Comparison of ENCODE assay signal across 21 cellular contexts in the genomic region with DNA sequence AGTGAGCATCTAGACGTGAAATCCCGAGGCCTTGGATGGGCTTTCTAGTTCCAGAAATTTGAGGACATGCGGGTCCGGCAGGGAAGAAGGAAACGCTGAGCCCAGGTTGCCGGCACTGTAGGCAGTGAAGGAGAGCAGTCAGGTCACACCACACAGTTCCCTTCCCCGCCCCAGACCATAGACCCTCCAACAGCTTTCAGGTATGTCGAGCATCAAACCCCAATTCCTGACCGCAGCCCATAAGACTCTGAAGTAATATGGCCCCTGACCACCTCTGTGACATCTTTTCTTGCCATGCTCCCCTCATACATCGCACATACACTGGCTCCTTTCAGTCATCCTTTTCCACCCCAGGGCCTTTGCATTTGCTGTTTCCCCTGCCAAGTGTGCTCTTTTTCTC.
"Had no signal": no experiment of that assay in that cellular context is flagged by ENCODE, and none has a peak within 500 bp of the region (broad histone marks: within the 10 kb centered on the region; RNA-seq: fewer than 3 reads in every experiment).

No MANE protein-coding gene starts in this region.

- H3K36me3 Mint-ChIP-seq: memory B cell had no signal

- H3K9me3 Mint-ChIP-seq: dendritic cell treated with granulocyte-macrophage colony-stimulating factor and Interleukin-4, amounts not matched to agents 40 ng/mL and 50 ng/mL, for 4 days; effector memory CD8-positive, alpha-beta T cell; memory B cell; stimulated activated effector memory CD8-positive, alpha-beta T cell treated with anti-CD3 and anti-CD28 coated beads, Interleukin-12 subunit alpha, Interleukin-12 subunit beta, amount 100 ng/mL, for 72 hours; stimulated activated naive CD8-positive, alpha-beta T cell treated with anti-CD3 and anti-CD28 coated beads, Interleukin-15, Interleukin-2, amounts not matched to agents 100 ng/mL and 50 ng/mL, for 24 hours had no signal

- H3K4me1 ChIP-seq: foreskin keratinocyte, lower lobe of right lung, right atrium auricular region, transverse colon had no signal

- H3K27me3 Mint-ChIP-seq: dendritic cell treated with granulocyte-macrophage colony-stimulating factor and Interleukin-4, amounts not matched to agents 40 ng/mL and 50 ng/mL, for 4 days; effector memory CD8-positive, alpha-beta T cell had no signal

- H3K27me3 ChIP-seq: foreskin keratinocyte, right atrium auricular region, transverse colon had no signal

- H3K36me3 ChIP-seq: left ventricle myocardium inferior, lower lobe of right lung, right atrium auricular region, thoracic aorta, transverse colon had no signal

- H3K27ac ChIP-seq: foreskin keratinocyte, left ventricle myocardium inferior, lower lobe of right lung, right atrium auricular region, thoracic aorta, transverse colon had no signal

- DNase-seq: cerebellar nuclear complex; effector memory CD8-positive, alpha-beta T cell; erythroblast; foreskin keratinocyte; kidney; left cardiac atrium; left ventricle myocardium inferior; lower lobe of right lung; midbrain; nephron progenitor cell; posterior cingulate gyrus; small intestine; stimulated activated CD4-positive, alpha-beta T cell treated with anti-CD3 and anti-CD28 coated beads, Interleukin-4, amount 100 ng/mL, for 1 hour; stimulated activated CD8-positive, alpha-beta memory T cell treated with anti-CD3 and anti-CD28 coated beads, Interleukin-4, amount 100 ng/mL, for 48 hours; transverse colon had no signal

- ATAC-seq: effector memory CD8-positive, alpha-beta T cell; foreskin keratinocyte; left cardiac atrium; lower lobe of right lung; stimulated activated effector memory CD8-positive, alpha-beta T cell treated with anti-CD3 and anti-CD28 coated beads, Interleukin-12 subunit alpha, Interleukin-12 subunit beta, amount 100 ng/mL, for 72 hours had no signal

- H3K4me3 Mint-ChIP-seq: dendritic cell treated with granulocyte-macrophage colony-stimulating factor and Interleukin-4, amounts not matched to agents 40 ng/mL and 50 ng/mL, for 4 days; memory B cell; nephron progenitor cell; stimulated activated effector memory CD8-positive, alpha-beta T cell treated with anti-CD3 and anti-CD28 coated beads, Interleukin-12 subunit alpha, Interleukin-12 subunit beta, amount 100 ng/mL, for 72 hours; stimulated activated naive CD8-positive, alpha-beta T cell treated with anti-CD3 and anti-CD28 coated beads, Interleukin-15, Interleukin-2, amounts not matched to agents 100 ng/mL and 50 ng/mL, for 24 hours had no signal

- H3K9me3 ChIP-seq: left ventricle myocardium inferior, lower lobe of right lung, right atrium auricular region, thoracic aorta, transverse colon had no signal

- H3K27ac Mint-ChIP-seq: nephron progenitor cell; stimulated activated naive CD8-positive, alpha-beta T cell treated with anti-CD3 and anti-CD28 coated beads, Interleukin-15, Interleukin-2, amounts not matched to agents 100 ng/mL and 50 ng/mL, for 24 hours had no signal

- H3K4me3 ChIP-seq: left ventricle myocardium inferior, lower lobe of right lung, right atrium auricular region, thoracic aorta, transverse colon had no signal
